ENCODE assay signal across 27 cellular contexts in genomic region chr2:147320148-147320547, GRCh38.
"Had no signal": no experiment of that assay in that cellular context is flagged by ENCODE, and none has a peak within 500 bp of the region (broad histone marks: within the 10 kb centered on the region; RNA-seq: fewer than 3 reads in every experiment).

No MANE protein-coding gene starts in this region.

- H3K27me3 ChIP-seq: ascending aorta, body of pancreas, SJSA1 had no signal

- H3K27ac Mint-ChIP-seq: activated CD8-positive, alpha-beta T cell treated with anti-CD3 and anti-CD28 coated beads for 36 hours; activated naive CD4-positive, alpha-beta T cell treated with anti-CD3 and anti-CD28 coated beads, Interleukin-2, amount 50 U/mL, for 72 hours; activated naive CD8-positive, alpha-beta T cell treated with anti-CD3 and anti-CD28 coated beads, Interleukin-2, amount 50 U/mL, for 24 hours; activated T-helper 1 cell treated with anti-CD3 and anti-CD28 coated beads, Interleukin-12 subunit alpha, Interleukin-12 subunit beta, Interleukin-2, Interleukin-4 antibody, amounts not matched to agents 30 ng/mL and 10 ng/mL and 1 ng/mL, durations not matched to agents 14 hours and 24 hours and 36 hours; T-helper 17 cell had no signal

- H3K4me3 Mint-ChIP-seq: activated CD8-positive, alpha-beta T cell treated with anti-CD3 and anti-CD28 coated beads for 36 hours; activated naive CD8-positive, alpha-beta T cell treated with anti-CD3 and anti-CD28 coated beads, Interleukin-2, amount 50 U/mL, for 24 hours; activated T-helper 1 cell treated with anti-CD3 and anti-CD28 coated beads, Interleukin-12 subunit alpha, Interleukin-12 subunit beta, Interleukin-2, Interleukin-4 antibody, amounts not matched to agents 30 ng/mL and 10 ng/mL and 1 ng/mL, durations not matched to agents 14 hours and 24 hours and 36 hours; central memory CD8-positive, alpha-beta T cell; T-helper 17 cell had no signal

- ATAC-seq: activated CD8-positive, alpha-beta T cell treated with anti-CD3 and anti-CD28 coated beads for 36 hours; activated naive CD4-positive, alpha-beta T cell treated with anti-CD3 and anti-CD28 coated beads, Interleukin-2, amount 50 U/mL, for 72 hours; activated naive CD8-positive, alpha-beta T cell treated with anti-CD3 and anti-CD28 coated beads, Interleukin-2, amount 50 U/mL, for 24 hours; body of pancreas; PC-3; SK-N-SH treated with all-trans-retinoic acid at 6 μM for 48 hours; T-helper 17 cell had no signal

- DNase-seq: activated CD4-positive, alpha-beta T cell treated with anti-CD3 and anti-CD28 coated beads, Interleukin-2, amount 50 U/mL, for 1 hour; activated CD4-positive, CD25-positive, alpha-beta regulatory T cell; activated CD8-positive, alpha-beta memory T cell treated with anti-CD3 and anti-CD28 coated beads, Interleukin-2, amount 50 U/mL, for 4 hours; activated CD8-positive, alpha-beta T cell treated with anti-CD3 and anti-CD28 coated beads for 36 hours; activated effector memory CD4-positive, alpha-beta T cell treated with anti-CD3 and anti-CD28 coated beads, Interleukin-2, amount 50 U/mL, for 16 hours; activated naive CD4-positive, alpha-beta T cell treated with Interleukin-2 at 50 U/mL for 16 hours; activated naive CD8-positive, alpha-beta T cell treated with anti-CD3 and anti-CD28 coated beads, Interleukin-2, amount 50 U/mL, for 24 hours; amniotic stem cell; body of pancreas; Karpas-422; NCI-H1105 treated with DMSO at 0.1 percent for 48 hours; NCI-H1436 treated with DMSO at 0.1 percent for 48 hours; NCI-H187; NCI-H2081; NCI-H510A treated with DMSO at 0.1 percent for 48 hours; NCI-H69; NK-92 treated with Interleukin-12 subunit alpha and Interleukin-12 subunit beta, amount 100 ng/mL, for 24 hours; PC-3; SHP77; T-helper 17 cell; T-helper 9 cell had no signal

- H3K36me3 ChIP-seq: ascending aorta, SJSA1 had no signal

- H3K4me1 Mint-ChIP-seq: activated naive CD8-positive, alpha-beta T cell treated with anti-CD3 and anti-CD28 coated beads, Interleukin-2, amount 50 U/mL, for 24 hours; central memory CD8-positive, alpha-beta T cell; T-helper 17 cell had no signal

- H3K9me3 ChIP-seq: ascending aorta had no signal

- H3K27me3 Mint-ChIP-seq: activated CD8-positive, alpha-beta T cell treated with anti-CD3 and anti-CD28 coated beads for 36 hours; activated naive CD8-positive, alpha-beta T cell treated with anti-CD3 and anti-CD28 coated beads, Interleukin-2, amount 50 U/mL, for 24 hours; central memory CD8-positive, alpha-beta T cell; T-helper 17 cell had no signal

- H3K4me3 ChIP-seq: ascending aorta, body of pancreas, SJSA1 had no signal

- H3K27ac ChIP-seq: ascending aorta, body of pancreas, SJSA1 had no signal

- H3K4me1 ChIP-seq: ascending aorta, body of pancreas, SJSA1 had no signal
